8 cellular contexts compared by ENCODE assay signal in genomic region chr17:59619313-59620063, GRCh38. TPM values are rescaled to one million over a fixed set of nuclear protein-coding genes. Genes with fewer than 3 reads are reported as not detected.
A peak's percentile ranks its signal among the peaks of the same experiment; 100 is the strongest.
DNase-seq lines count a peak whose midpoint lies in the region; ATAC-seq lines count a peak whose summit lies in the region.

TSS of gene CLTC (plus strand) at chr17:59619895. CDS start at chr17:59620132, 237 bp downstream.

- no peaks in the 10 kb centered on the region for H3K9me3 ChIP-seq in BLaER1 treated with 17β-estradiol and CSF1 and Interleukin-3, amounts not matched to agents 10 nM and 100 nM (replicated peaks in 1 of 11)

- no peaks in the 10 kb centered on the region for H3K27me3 ChIP-seq in BLaER1 treated with 17β-estradiol and CSF1 and Interleukin-3, amounts not matched to agents 10 nM and 100 nM

- H3K9ac ChIP-seq in BLaER1 treated with 17β-estradiol and CSF1 and Interleukin-3, amounts not matched to agents 10 nM and 100 nM, result peak within 1 kb of the TSS; percentile 91 to 99 (median 96)

- peaks cover 38 to 68% (median 56%) of the 10 kb centered on the region in 10 experiments for H3K4me1 ChIP-seq in BLaER1 treated with 17β-estradiol and CSF1 and Interleukin-3, amounts not matched to agents 10 nM and 100 nM

- H3K9me3 Mint-ChIP-seq in dendritic cell treated with granulocyte-macrophage colony-stimulating factor and Interleukin-4, amounts not matched to agents 40 ng/mL and 50 ng/mL, for 4 days, result no peaks in the 10 kb centered on the region

- peak within 1 kb of the TSS; percentile 83 to 100 (median 94) for H3K4me2 ChIP-seq in BLaER1 treated with 17β-estradiol and CSF1 and Interleukin-3, amounts not matched to agents 10 nM and 100 nM

- peaks cover 49% of the 10 kb centered on the region for H3K36me3 Mint-ChIP-seq in dendritic cell treated with granulocyte-macrophage colony-stimulating factor and Interleukin-4, amounts not matched to agents 40 ng/mL and 50 ng/mL, for 4 days (ENCODE audit: low read depth)

- peaks cover 0 to 21% (median 9%) of the 10 kb centered on the region in 11 experiments; a peak in 9 of 22 replicates for H3K36me3 ChIP-seq in BLaER1 treated with 17β-estradiol and CSF1 and Interleukin-3, amounts not matched to agents 10 nM and 100 nM

- DNase-seq in NCI-H748 (lab: John Stamatoyannopoulos, UW; ENCODE audit: unreplicated experiment), result peak; percentile 97
- peak; percentile 87 to 88 for DNase-seq in activated CD4-positive, alpha-beta T cell treated with anti-CD3 and anti-CD28 coated beads, Interleukin-2, amount 50 U/mL, for 24 hours (ENCODE audit: low read depth in 1 of 2, low spot score in 1 of 2)
- DNase-seq in left lobe of liver (ENCODE audit: low spot score), result peak; percentile 90
- peak; percentile 95 for DNase-seq in stimulated activated CD4-positive, alpha-beta T cell treated with anti-CD3 and anti-CD28 coated beads, Interleukin-2, amount 100 ng/mL, for 4 hours (ENCODE audit: low read depth)

- H4K20me1 ChIP-seq in BLaER1 treated with 17β-estradiol and CSF1 and Interleukin-3, amounts not matched to agents 10 nM and 100 nM, result peaks cover 32 to 39% (median 39%) of the 10 kb centered on the region in 11 experiments

- H3K27ac Mint-ChIP-seq in dendritic cell treated with granulocyte-macrophage colony-stimulating factor and Interleukin-4, amounts not matched to agents 40 ng/mL and 50 ng/mL, for 4 days, result peak within 1 kb of the TSS; percentile 99

- ATAC-seq in GM19351 (IDR thresholded peaks at IDR 0.05; ENCODE audit: unreplicated experiment) (peak; percentile 80), HG03521 (IDR thresholded peaks at IDR 0.05; ENCODE audit: unreplicated experiment) (peak; percentile 76), left lobe of liver (peak; percentile 87)

- intact Hi-C loops in dendritic cell treated with granulocyte-macrophage colony-stimulating factor and Interleukin-4, amounts not matched to agents 40 ng/mL and 50 ng/mL, for 4 days (cut with micrococcal nuclease), result loop anchor here (1.0 to 5.0 kb wide), 3 partner anchors 52 to 462 kb away; partner anchors contain the start of genes DHX40, PRR11, PTRH2 and SKA2

- peak within 1 kb of the TSS; percentile 95 to 99 (median 98) for H3K27ac ChIP-seq in BLaER1 treated with 17β-estradiol and CSF1 and Interleukin-3, amounts not matched to agents 10 nM and 100 nM

- no peaks in the 10 kb centered on the region for H3K27me3 Mint-ChIP-seq in dendritic cell treated with granulocyte-macrophage colony-stimulating factor and Interleukin-4, amounts not matched to agents 40 ng/mL and 50 ng/mL, for 4 days

- peak within 1 kb of the TSS; percentile 90 for H3K4me3 Mint-ChIP-seq in dendritic cell treated with granulocyte-macrophage colony-stimulating factor and Interleukin-4, amounts not matched to agents 40 ng/mL and 50 ng/mL, for 4 days

- H3K4me3 ChIP-seq in BLaER1 treated with 17β-estradiol and CSF1 and Interleukin-3, amounts not matched to agents 10 nM and 100 nM, result peak within 1 kb of the TSS; percentile 84 to 98 (median 92)

- peaks cover 19% of the 10 kb centered on the region for H3K4me1 Mint-ChIP-seq in dendritic cell treated with granulocyte-macrophage colony-stimulating factor and Interleukin-4, amounts not matched to agents 40 ng/mL and 50 ng/mL, for 4 days (ENCODE audit: low read depth)

RNA-seq across cellular contexts. Expression of gene CLTC, which starts in this region (rescaled TPM):
- total RNA-seq in left lobe of liver, result 111 TPM

Comparison
In these comparisons a context has a peak if more than half of its experiments do, and no peak if none do; other contexts are left out.
1. Peak in every context shown above with its lines: DNase-seq, ATAC-seq, H3K4me3 ChIP-seq and H3K27ac ChIP-seq.